Comparison of ENCODE assay signal across 19 cellular contexts in genomic region chr5:909086-909485, GRCh38.
"Had no signal": no experiment of that assay in that cellular context is flagged by ENCODE, and none has a peak within 500 bp of the region (broad histone marks: within the 10 kb centered on the region; RNA-seq: fewer than 3 reads in every experiment).

No MANE protein-coding gene starts in this region.

- H3K9me3 ChIP-seq: right atrium auricular region had no signal

- H3K36me3 ChIP-seq: right atrium auricular region had no signal

- DNase-seq: activated CD4-positive, alpha-beta T cell treated with anti-CD3 and anti-CD28 coated beads, Interleukin-2, amount 10 ng/mL, durations not matched to agents 7 days and 5 days; activated CD8-positive, alpha-beta memory T cell treated with anti-CD3 and anti-CD28 coated beads, Interleukin-2, amount 50 U/mL, for 48 hours; activated effector memory CD4-positive, alpha-beta T cell treated with Interleukin-2 at 50 U/mL for 16 hours; activated naive CD4-positive, alpha-beta T cell treated with anti-CD3 and anti-CD28 coated beads, Interleukin-2, amount 10 ng/mL, durations not matched to agents 7 days and 5 days; aorta; brain microvascular endothelial cell; left colon; midbrain; stimulated activated CD4-positive, alpha-beta T cell treated with anti-CD3 and anti-CD28 coated beads, Interleukin-2, amount 100 ng/mL, for 24 hours; stimulated activated naive CD8-positive, alpha-beta T cell treated with anti-CD3 and anti-CD28 coated beads, Interleukin-15, amount 100 ng/mL, for 72 hours; T-helper 1 cell; T1000 had no signal

- H3K4me3 Mint-ChIP-seq: activated CD4-positive, alpha-beta T cell treated with anti-CD3 and anti-CD28 coated beads, Interleukin-2, amount 10 ng/mL, durations not matched to agents 7 days and 5 days; activated naive CD4-positive, alpha-beta T cell treated with anti-CD3 and anti-CD28 coated beads, Interleukin-2, amount 10 ng/mL, durations not matched to agents 7 days and 5 days; stimulated activated naive CD8-positive, alpha-beta T cell treated with anti-CD3 and anti-CD28 coated beads, Interleukin-15, amount 100 ng/mL, for 72 hours; type B pancreatic cell had no signal

- H3K4me3 ChIP-seq: coronary artery, lung, right atrium auricular region had no signal

- H3K27me3 ChIP-seq: brain microvascular endothelial cell, right atrium auricular region had no signal

- H3K4me1 Mint-ChIP-seq: activated naive CD4-positive, alpha-beta T cell treated with anti-CD3 and anti-CD28 coated beads, Interleukin-2, amount 10 ng/mL, durations not matched to agents 7 days and 5 days; stimulated activated naive CD8-positive, alpha-beta T cell treated with anti-CD3 and anti-CD28 coated beads, Interleukin-15, amount 100 ng/mL, for 72 hours had no signal

- H3K4me1 ChIP-seq: right atrium auricular region had no signal

- H3K27ac Mint-ChIP-seq: activated CD4-positive, alpha-beta T cell treated with anti-CD3 and anti-CD28 coated beads, Interleukin-2, amount 10 ng/mL, durations not matched to agents 7 days and 5 days; activated naive CD4-positive, alpha-beta T cell treated with anti-CD3 and anti-CD28 coated beads, Interleukin-2, amount 10 ng/mL, durations not matched to agents 7 days and 5 days; progenitor cell of endocrine pancreas; stimulated activated naive CD8-positive, alpha-beta T cell treated with anti-CD3 and anti-CD28 coated beads, Interleukin-15, amount 100 ng/mL, for 72 hours; type B pancreatic cell had no signal

- H3K27me3 Mint-ChIP-seq: activated CD4-positive, alpha-beta T cell treated with anti-CD3 and anti-CD28 coated beads, Interleukin-2, amount 10 ng/mL, durations not matched to agents 7 days and 5 days; activated naive CD4-positive, alpha-beta T cell treated with anti-CD3 and anti-CD28 coated beads, Interleukin-2, amount 10 ng/mL, durations not matched to agents 7 days and 5 days; progenitor cell of endocrine pancreas; stimulated activated naive CD8-positive, alpha-beta T cell treated with anti-CD3 and anti-CD28 coated beads, Interleukin-15, amount 100 ng/mL, for 72 hours; type B pancreatic cell had no signal

- ATAC-seq: activated CD4-positive, CD25-positive, alpha-beta regulatory T cell treated with anti-CD3 and anti-CD28 coated beads, Interleukin-2, amount 50 U/mL, for 24 hours; left colon; SK-N-SH treated with all-trans-retinoic acid at 6 μM for 48 hours; stimulated activated naive CD8-positive, alpha-beta T cell treated with anti-CD3 and anti-CD28 coated beads, Interleukin-15, amount 100 ng/mL, for 72 hours had no signal

- H3K27ac ChIP-seq: brain microvascular endothelial cell, coronary artery, right atrium auricular region had no signal

- H3K9me3 Mint-ChIP-seq: activated CD4-positive, alpha-beta T cell treated with anti-CD3 and anti-CD28 coated beads, Interleukin-2, amount 10 ng/mL, durations not matched to agents 7 days and 5 days; activated naive CD4-positive, alpha-beta T cell treated with anti-CD3 and anti-CD28 coated beads, Interleukin-2, amount 10 ng/mL, durations not matched to agents 7 days and 5 days; stimulated activated naive CD8-positive, alpha-beta T cell treated with anti-CD3 and anti-CD28 coated beads, Interleukin-15, amount 100 ng/mL, for 72 hours; type B pancreatic cell had no signal

- H3K36me3 Mint-ChIP-seq: type B pancreatic cell had no signal
